ENCODE assay signal across 6 cellular contexts in genomic region chr3:124560406-124561215, GRCh38.
"Had no signal": no experiment of that assay in that cellular context is flagged by ENCODE, and none has a peak within 500 bp of the region (broad histone marks: within the 10 kb centered on the region; RNA-seq: fewer than 3 reads in every experiment).

No MANE protein-coding gene starts in this region.

- H3K27ac ChIP-seq: hepatocyte had no signal

- H3K36me3 Mint-ChIP-seq: memory B cell; stimulated activated effector memory CD8-positive, alpha-beta T cell treated with anti-CD3 and anti-CD28 coated beads, Interleukin-12 subunit alpha, Interleukin-12 subunit beta, amount 100 ng/mL, for 72 hours; T-cell had no signal

- H3K9me3 Mint-ChIP-seq: memory B cell; stimulated activated effector memory CD8-positive, alpha-beta T cell treated with anti-CD3 and anti-CD28 coated beads, Interleukin-12 subunit alpha, Interleukin-12 subunit beta, amount 100 ng/mL, for 72 hours; T-cell had no signal

- H3K27me3 ChIP-seq: hepatocyte, left lung, sigmoid colon had no signal

- H3K4me3 ChIP-seq: hepatocyte, left lung, sigmoid colon had no signal

- H3K4me1 Mint-ChIP-seq: memory B cell; stimulated activated effector memory CD8-positive, alpha-beta T cell treated with anti-CD3 and anti-CD28 coated beads, Interleukin-12 subunit alpha, Interleukin-12 subunit beta, amount 100 ng/mL, for 72 hours; T-cell had no signal

- H3K9me3 ChIP-seq: left lung, sigmoid colon had no signal

- H3K36me3 ChIP-seq: left lung, sigmoid colon had no signal

- H3K27ac Mint-ChIP-seq: memory B cell; stimulated activated effector memory CD8-positive, alpha-beta T cell treated with anti-CD3 and anti-CD28 coated beads, Interleukin-12 subunit alpha, Interleukin-12 subunit beta, amount 100 ng/mL, for 72 hours; T-cell had no signal

- H3K4me3 Mint-ChIP-seq: memory B cell; stimulated activated effector memory CD8-positive, alpha-beta T cell treated with anti-CD3 and anti-CD28 coated beads, Interleukin-12 subunit alpha, Interleukin-12 subunit beta, amount 100 ng/mL, for 72 hours; T-cell had no signal
